In the genomic region with DNA sequence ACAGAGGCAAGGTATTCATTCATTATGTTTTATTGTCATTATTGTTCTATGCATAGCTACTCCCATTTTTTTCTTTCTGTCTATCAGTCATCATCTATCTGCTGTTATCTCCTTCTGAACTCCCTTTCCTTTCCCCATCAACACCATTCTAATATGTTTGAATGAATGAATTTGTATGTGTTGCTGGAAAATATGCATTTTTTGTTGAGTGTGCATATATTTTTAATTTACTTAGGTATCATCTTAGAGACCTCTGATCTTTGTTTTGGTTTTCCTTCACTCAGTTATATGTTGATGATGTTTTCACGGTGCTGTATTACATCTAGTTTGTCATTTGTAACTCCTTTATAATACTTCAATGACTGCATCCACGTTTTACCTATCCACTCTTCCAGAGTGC, we compare ENCODE assay signal across 2 cellular contexts.
TF ChIP-seq lines count a peak whose summit lies in the region.

No MANE protein-coding gene starts in this region.

TF ChIP-seq in HepG2, 621 proteins besides CTCF, POLR2A, EP300 and RAD21:
- TF ChIP-seq YEATS4 (CRISPR knock-in tag; IDR thresholded peaks at IDR 0.05; ENCODE audit: borderline replicate concordance) (no peak), ZNF451 (CRISPR knock-in tag; IDR thresholded peaks at IDR 0.05) (no peak), PLRG1 (conservative IDR thresholded peaks at IDR 0.05) (no peak), ZNF605 (CRISPR knock-in tag; IDR thresholded peaks at IDR 0.05) (no peak), RBAK (CRISPR knock-in tag; IDR thresholded peaks at IDR 0.05) (no peak), MAFF (IDR thresholded peaks at IDR 0.05; ENCODE audit: low read depth, low read length) (peak; percentile 59; the same call in 1 of the 2 replicates), KLF15 (CRISPR knock-in tag; IDR thresholded peaks at IDR 0.05; ENCODE audit: borderline replicate concordance) (no peak), DMAP1 (CRISPR knock-in tag; IDR thresholded peaks at IDR 0.05) (no peak), ARNT (IDR thresholded peaks at IDR 0.05) (no peak), ERF (CRISPR knock-in tag; IDR thresholded peaks at IDR 0.05) (no peak), MAFK (conservative IDR thresholded peaks at IDR 0.05 in 1 of 2, IDR thresholded peaks at IDR 0.05 in 1 of 2; ENCODE audit: low read length in 2 of 2) (peak; percentile 53 to 73), U2AF2 (IDR thresholded peaks at IDR 0.05; ENCODE audit: low read depth, low read length) (no peak), MTA3 (CRISPR knock-in tag; IDR thresholded peaks at IDR 0.05) (no peak), DPF2 (CRISPR knock-in tag; IDR thresholded peaks at IDR 0.05; ENCODE audit: borderline replicate concordance, low read depth) (no peak), THAP7 (CRISPR knock-in tag; IDR thresholded peaks at IDR 0.05) (no peak), ZSCAN31 (CRISPR knock-in tag; IDR thresholded peaks at IDR 0.05; ENCODE audit: low read depth) (no peak)

TF ChIP-seq in K562, 482 proteins besides CTCF, POLR2A, EP300 and RAD21:
- TF ChIP-seq ZNF316 (IDR thresholded peaks at IDR 0.05) (peak; percentile 68), C11orf30 (IDR thresholded peaks at IDR 0.05; ENCODE audit: low read depth) (peak; percentile 28; the same call in 1 of the 2 replicates), MAFG (tag; conservative IDR thresholded peaks at IDR 0.05) (peak; percentile 23; the same call in 1 of the 2 replicates), TEAD2 (tag; IDR thresholded peaks at IDR 0.05) (no peak)
